In the genomic region with DNA sequence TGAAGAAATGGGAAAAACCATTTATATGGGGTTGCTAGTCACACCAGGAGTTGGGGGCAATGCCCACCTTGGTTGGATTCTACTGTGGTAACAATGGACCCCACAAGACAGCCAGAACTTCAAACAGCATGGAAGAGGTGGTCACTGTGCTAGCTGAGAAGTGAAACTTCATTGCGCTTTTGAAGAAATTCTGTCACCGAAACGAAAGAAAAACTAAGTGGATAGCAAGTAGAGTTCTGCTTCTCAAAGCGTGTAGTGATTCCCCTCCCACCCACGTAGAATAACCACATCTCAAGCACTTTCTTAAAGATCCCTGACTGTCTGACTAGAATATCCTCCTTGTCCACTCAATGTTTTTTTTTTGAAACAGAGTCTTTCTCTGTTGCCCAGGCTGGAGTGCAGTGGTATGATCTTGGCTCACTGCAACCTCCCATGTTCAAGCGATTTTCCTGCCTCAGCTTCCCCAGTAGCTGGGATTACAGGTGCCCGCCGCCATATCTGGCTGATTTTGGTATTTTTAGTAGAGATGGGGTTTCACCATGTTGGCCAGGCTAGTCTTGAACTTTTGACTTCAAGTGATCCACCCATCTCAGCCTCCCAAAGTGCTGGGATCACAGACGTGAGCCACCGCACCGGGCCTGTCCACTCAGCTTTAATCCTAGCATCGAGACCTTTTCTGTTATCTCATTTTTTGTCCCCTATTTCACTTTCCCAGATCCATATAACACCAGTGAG, we compare ENCODE assay signal across 8 cellular contexts. TPM values are rescaled to one million over a fixed set of nuclear protein-coding genes. Genes with fewer than 3 reads are reported as not detected.
DNase-seq lines count a peak whose midpoint lies in the region; ATAC-seq, FAIRE-seq and TF ChIP-seq lines count a peak whose summit lies in the region.

No MANE protein-coding gene starts in this region.

- no peaks in the 10 kb centered on the region for H3K27me3 ChIP-seq in CD4-positive, alpha-beta T cell (ENCODE audit: control insufficient read depth, insufficient read depth, low read length)

- no peaks in the 10 kb centered on the region for H3K9me3 ChIP-seq in CD4-positive, alpha-beta T cell (ENCODE audit: control insufficient read depth, low read length)

- no peak overlapping the region for H3K27ac ChIP-seq in CD4-positive, alpha-beta T cell (ENCODE audit: low read depth, low read length)

- peaks cover 3% of the 10 kb centered on the region for H3K27me3 Mint-ChIP-seq in CD4-positive, alpha-beta T cell
- H3K27me3 Mint-ChIP-seq in activated naive CD8-positive, alpha-beta T cell treated with anti-CD3 and anti-CD28 coated beads for 36 hours: peaks cover 39% of the 10 kb centered on the region

- no peak for FAIRE-seq in HTR-8/SVneo (lab: Jason Lieb, UNC)

- peak overlapping the region; percentile 86 for H3K4me3 Mint-ChIP-seq in CD4-positive, alpha-beta T cell
- H3K4me3 Mint-ChIP-seq in activated naive CD8-positive, alpha-beta T cell treated with anti-CD3 and anti-CD28 coated beads for 36 hours: peak overlapping the region; percentile 63

- ATAC-seq in CD4-positive, alpha-beta T cell (ENCODE audit: poor library complexity): peak; percentile 51
- peak; percentile 96 for ATAC-seq in GM19328 (IDR thresholded peaks at IDR 0.05; ENCODE audit: unreplicated experiment)
- peak; percentile 98 for ATAC-seq in HG03159 (IDR thresholded peaks at IDR 0.05; ENCODE audit: unreplicated experiment)
- ATAC-seq in left lobe of liver: no peak

- H3K9me3 Mint-ChIP-seq in CD4-positive, alpha-beta T cell: no peaks in the 10 kb centered on the region
- no peaks in the 10 kb centered on the region for H3K9me3 Mint-ChIP-seq in activated naive CD8-positive, alpha-beta T cell treated with anti-CD3 and anti-CD28 coated beads for 36 hours

- POLR2A ChIA-PET in CD4-positive, alpha-beta T cell (lab: Charles Lee): interaction anchor here (1.0 to 1.4 kb wide), 2 partner anchors 30 to 79 kb away, joined by 3 to 4 read pairs; a partner anchor contains a TSS
- POLR2A ChIA-PET in HEK293T (lab: Yijun Ruan, JAX): no interaction called here

- H3K4me1 Mint-ChIP-seq in CD4-positive, alpha-beta T cell (ENCODE audit: low read depth): peaks cover 10% of the 10 kb centered on the region
- H3K4me1 Mint-ChIP-seq in activated naive CD8-positive, alpha-beta T cell treated with anti-CD3 and anti-CD28 coated beads for 36 hours: peaks cover 14% of the 10 kb centered on the region

- peak overlapping the region; percentile 67 for H3K27ac Mint-ChIP-seq in CD4-positive, alpha-beta T cell
- peak overlapping the region; percentile 82 for H3K27ac Mint-ChIP-seq in activated naive CD8-positive, alpha-beta T cell treated with anti-CD3 and anti-CD28 coated beads for 36 hours

- intact Hi-C loops in CD4-positive, alpha-beta T cell (cut with DNase I, micrococcal nuclease): no loop called here

- no peaks in the 10 kb centered on the region for H3K36me3 Mint-ChIP-seq in CD4-positive, alpha-beta T cell (ENCODE audit: low read depth)
- peaks cover 2% of the 10 kb centered on the region for H3K36me3 Mint-ChIP-seq in activated naive CD8-positive, alpha-beta T cell treated with anti-CD3 and anti-CD28 coated beads for 36 hours

- CTCF ChIA-PET in CD4-positive, alpha-beta T cell (lab: Charles Lee): interaction anchor here (0.6 to 1.9 kb wide), 4 partner anchors 13 to 23 kb away, joined by 3 to 5 read pairs (median 4); no protein-coding TSS in a partner anchor
- CTCF ChIA-PET in HEK293T (lab: Yijun Ruan, JAX): interaction anchor here (0.5 kb wide), 1 partner anchor 382 kb away, joined by 3 read pairs; no protein-coding TSS in a partner anchor

- no peak for TF ChIP-seq CTCF in CD4-positive, alpha-beta T cell (IDR thresholded peaks at IDR 0.05)

- no peak for DNase-seq in CD4-positive, alpha-beta T cell
- peak; percentile 20 for DNase-seq in activated naive CD8-positive, alpha-beta T cell treated with anti-CD3 and anti-CD28 coated beads for 36 hours
- DNase-seq in HTR-8/SVneo (ENCODE audit: insufficient read length, low spot score) (no peak), NCI-H1436 treated with DMSO at 0.1 percent for 48 hours (lab: John Stamatoyannopoulos, UW) (no peak), left lobe of liver (ENCODE audit: low spot score) (no peak), HEK293T (ENCODE audit: extremely low spot score) (no peak)

TF ChIP-seq in HEK293T, 16 proteins besides CTCF, POLR2A, EP300 and RAD21:
- TF ChIP-seq ELF4 (IDR thresholded peaks at IDR 0.05) (no peak), TARDBP (IDR thresholded peaks at IDR 0.05) (no peak), NFRKB (IDR thresholded peaks at IDR 0.05) (no peak), L3MBTL2 (conservative IDR thresholded peaks at IDR 0.05) (no peak), BHLHE40 (IDR thresholded peaks at IDR 0.05; ENCODE audit: borderline replicate concordance) (no peak), SP1 (IDR thresholded peaks at IDR 0.05) (no peak), FOXA1 (IDR thresholded peaks at IDR 0.05) (no peak), FOXM1 (IDR thresholded peaks at IDR 0.05; ENCODE audit: borderline replicate concordance) (no peak), LEF1 (IDR thresholded peaks at IDR 0.05; ENCODE audit: borderline replicate concordance) (no peak), SUZ12 (IDR thresholded peaks at IDR 0.05) (no peak), HDGF (IDR thresholded peaks at IDR 0.05; ENCODE audit: borderline replicate concordance) (no peak), FOXK2 (IDR thresholded peaks at IDR 0.05) (no peak), CTBP1 (IDR thresholded peaks at IDR 0.05; ENCODE audit: borderline replicate concordance) (no peak), ARNT (IDR thresholded peaks at IDR 0.05) (no peak), ZNF384 (IDR thresholded peaks at IDR 0.05) (no peak)
- TF ChIP-seq, protein P1, sequence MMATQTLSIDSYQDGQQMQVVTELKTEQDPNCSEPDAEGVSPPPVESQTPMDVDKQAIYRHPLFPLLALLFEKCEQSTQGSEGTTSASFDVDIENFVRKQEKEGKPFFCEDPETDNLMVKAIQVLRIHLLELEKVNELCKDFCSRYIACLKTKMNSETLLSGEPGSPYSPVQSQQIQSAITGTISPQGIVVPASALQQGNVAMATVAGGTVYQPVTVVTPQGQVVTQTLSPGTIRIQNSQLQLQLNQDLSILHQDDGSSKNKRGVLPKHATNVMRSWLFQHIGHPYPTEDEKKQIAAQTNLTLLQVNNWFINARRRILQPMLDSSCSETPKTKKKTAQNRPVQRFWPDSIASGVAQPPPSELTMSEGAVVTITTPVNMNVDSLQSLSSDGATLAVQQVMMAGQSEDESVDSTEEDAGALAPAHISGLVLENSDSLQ (IDR thresholded peaks at IDR 0.05): no peak

RNA-seq across cellular contexts. Expression of a gene that starts 30.1 kb away (rescaled TPM):
- total RNA-seq in CD4-positive, alpha-beta T cell: 1 to 10 TPM; 1.5 to 2.2 TPM
- 1 to 10 TPM; 3.1 to 4.4 TPM for total RNA-seq in activated naive CD8-positive, alpha-beta T cell treated with anti-CD3 and anti-CD28 coated beads for 36 hours
- not detected for total RNA-seq in left lobe of liver

RNA-seq across cellular contexts. Expression of a gene that starts 37.9 kb away (rescaled TPM):
- not detected for total RNA-seq in CD4-positive, alpha-beta T cell
- total RNA-seq in activated naive CD8-positive, alpha-beta T cell treated with anti-CD3 and anti-CD28 coated beads for 36 hours: not detected
- not detected for total RNA-seq in left lobe of liver

RNA-seq across cellular contexts. Expression of a gene that starts 55.4 kb away (rescaled TPM):
- total RNA-seq in CD4-positive, alpha-beta T cell: not detected
- total RNA-seq in activated naive CD8-positive, alpha-beta T cell treated with anti-CD3 and anti-CD28 coated beads for 36 hours: not detected
- not detected for total RNA-seq in left lobe of liver

RNA-seq across cellular contexts. Expression of a gene that starts 59.0 kb away (rescaled TPM):
- total RNA-seq in CD4-positive, alpha-beta T cell: not detected
- not detected for total RNA-seq in activated naive CD8-positive, alpha-beta T cell treated with anti-CD3 and anti-CD28 coated beads for 36 hours
- not detected for total RNA-seq in left lobe of liver
